ENCODE assay signal across 8 cellular contexts in the genomic region with DNA sequence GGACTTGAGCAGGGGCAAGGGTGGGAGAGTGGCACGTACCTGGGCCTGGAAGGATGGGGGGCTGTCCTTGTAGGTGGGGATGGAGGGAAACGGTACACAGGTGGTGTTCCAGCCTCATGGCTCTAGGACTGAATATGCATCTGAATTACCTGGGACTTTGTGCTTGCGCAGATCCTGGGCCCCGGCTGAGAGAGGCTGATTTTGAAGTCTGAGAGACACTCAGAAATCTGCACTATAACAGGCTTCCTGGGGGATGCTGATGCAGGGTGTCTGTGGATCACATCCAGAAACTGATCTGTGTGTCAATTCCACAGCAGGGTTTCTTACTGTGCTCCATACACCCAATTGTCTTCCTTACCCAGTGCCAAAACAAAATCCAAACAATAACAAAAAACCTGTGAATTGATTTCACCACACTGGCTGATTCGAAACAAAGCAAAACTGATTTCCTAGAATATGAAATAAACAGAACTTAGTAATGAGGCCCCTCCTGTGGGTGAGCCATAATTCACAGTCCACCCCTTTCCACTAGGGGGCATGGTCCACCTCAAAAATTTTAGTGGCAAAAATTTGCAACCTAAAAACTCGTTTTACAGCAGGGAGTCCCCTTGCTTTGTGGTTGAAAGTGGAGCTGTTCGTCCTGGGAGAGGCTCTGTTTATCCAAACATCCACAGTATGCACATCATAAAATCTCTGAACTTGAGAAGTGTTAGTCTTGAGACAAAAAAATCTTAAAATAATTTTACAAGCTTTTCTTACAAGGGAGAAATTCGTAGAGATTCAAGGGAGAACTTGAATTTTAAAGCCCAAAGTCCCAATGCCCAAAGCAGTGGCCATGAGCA. TPM values are rescaled to one million over a fixed set of nuclear protein-coding genes. Genes with fewer than 3 reads are reported as not detected.
DNase-seq lines count a peak whose midpoint lies in the region; ATAC-seq and TF ChIP-seq lines count a peak whose summit lies in the region.

No MANE protein-coding gene starts in this region.

- H3K9ac ChIP-seq in liver (ENCODE audit: low read depth in 1 of 2, low read length in 2 of 2) = no peak overlapping the region

- ATAC-seq in HG03457 (IDR thresholded peaks at IDR 0.05; ENCODE audit: unreplicated experiment) (no peak), HG02798 (IDR thresholded peaks at IDR 0.05; ENCODE audit: poor library complexity, unreplicated experiment) (no peak)

- peak; percentile 88 for TF ChIP-seq CTCF in liver (IDR thresholded peaks at IDR 0.05; ENCODE audit: low read depth, low read length, missing input control)

- no peaks in the 10 kb centered on the region for H3K27me3 ChIP-seq in liver (ENCODE audit: control insufficient read depth in 4 of 4, insufficient read depth in 4 of 4, low read length in 3 of 4)

- H3K27ac ChIP-seq in cingulate gyrus (ENCODE audit: low read depth, low read length) = peak overlapping the region; percentile 74
- no peak overlapping the region for H3K27ac ChIP-seq in liver (ENCODE audit: low read depth in 1 of 2, low read length in 2 of 2)

- peaks cover 0 to 2% (median 0%) of the 10 kb centered on the region in 4 donors for H3K4me1 ChIP-seq in liver (ENCODE audit: control insufficient read depth in 4 of 4, insufficient read depth in 4 of 4, low read length in 3 of 4)

- peak; percentile 93 to 96 for TF ChIP-seq RAD21 in liver (IDR thresholded peaks at IDR 0.05)

- H3K36me3 ChIP-seq in liver (ENCODE audit: control insufficient read depth in 4 of 4, insufficient read depth in 3 of 4, low read depth in 1 of 4, low read length in 3 of 4) = no peaks in the 10 kb centered on the region

- WGBS in liver = 61% methylated on average over 8 of the region's 8 CpGs

- H3K4me3 ChIP-seq in liver (ENCODE audit: low read depth in 1 of 3, low read length in 3 of 3) = no peak overlapping the region

- peak; percentile 71 for DNase-seq in EH (ENCODE audit: low read depth)
- DNase-seq in Kasumi-1 (lab: John Stamatoyannopoulos, UW) = peak; percentile 13 to 56
- peak; percentile 48 to 73 for DNase-seq in activated CD4-positive, alpha-beta T cell treated with anti-CD3 and anti-CD28 coated beads for 4 hours
- peak; percentile 51 for DNase-seq in stimulated activated CD8-positive, alpha-beta memory T cell treated with anti-CD3 and anti-CD28 coated beads, Interleukin-15, amount 100 ng/mL, for 1 hour (ENCODE audit: low read depth)

- no peaks in the 10 kb centered on the region for H3K9me3 ChIP-seq in liver (ENCODE audit: control insufficient read depth in 4 of 4, low read length in 3 of 4)

TF ChIP-seq in liver, 16 proteins besides CTCF, POLR2A, EP300 and RAD21:
- TF ChIP-seq TAF1 (conservative IDR thresholded peaks at IDR 0.05) = no peak
- no peak for TF ChIP-seq GABPA (IDR thresholded peaks at IDR 0.05 in 1 of 2, conservative IDR thresholded peaks at IDR 0.05 in 1 of 2)
- TF ChIP-seq FOXA2 (IDR thresholded peaks at IDR 0.05) = no peak
- TF ChIP-seq SP1 (IDR thresholded peaks at IDR 0.05) = peak; percentile 9
- TF ChIP-seq NR2F2 (IDR thresholded peaks at IDR 0.05) = no peak
- peak; percentile 17 to 60 for TF ChIP-seq HNF4A (conservative IDR thresholded peaks at IDR 0.05)
- TF ChIP-seq, protein P1, sequence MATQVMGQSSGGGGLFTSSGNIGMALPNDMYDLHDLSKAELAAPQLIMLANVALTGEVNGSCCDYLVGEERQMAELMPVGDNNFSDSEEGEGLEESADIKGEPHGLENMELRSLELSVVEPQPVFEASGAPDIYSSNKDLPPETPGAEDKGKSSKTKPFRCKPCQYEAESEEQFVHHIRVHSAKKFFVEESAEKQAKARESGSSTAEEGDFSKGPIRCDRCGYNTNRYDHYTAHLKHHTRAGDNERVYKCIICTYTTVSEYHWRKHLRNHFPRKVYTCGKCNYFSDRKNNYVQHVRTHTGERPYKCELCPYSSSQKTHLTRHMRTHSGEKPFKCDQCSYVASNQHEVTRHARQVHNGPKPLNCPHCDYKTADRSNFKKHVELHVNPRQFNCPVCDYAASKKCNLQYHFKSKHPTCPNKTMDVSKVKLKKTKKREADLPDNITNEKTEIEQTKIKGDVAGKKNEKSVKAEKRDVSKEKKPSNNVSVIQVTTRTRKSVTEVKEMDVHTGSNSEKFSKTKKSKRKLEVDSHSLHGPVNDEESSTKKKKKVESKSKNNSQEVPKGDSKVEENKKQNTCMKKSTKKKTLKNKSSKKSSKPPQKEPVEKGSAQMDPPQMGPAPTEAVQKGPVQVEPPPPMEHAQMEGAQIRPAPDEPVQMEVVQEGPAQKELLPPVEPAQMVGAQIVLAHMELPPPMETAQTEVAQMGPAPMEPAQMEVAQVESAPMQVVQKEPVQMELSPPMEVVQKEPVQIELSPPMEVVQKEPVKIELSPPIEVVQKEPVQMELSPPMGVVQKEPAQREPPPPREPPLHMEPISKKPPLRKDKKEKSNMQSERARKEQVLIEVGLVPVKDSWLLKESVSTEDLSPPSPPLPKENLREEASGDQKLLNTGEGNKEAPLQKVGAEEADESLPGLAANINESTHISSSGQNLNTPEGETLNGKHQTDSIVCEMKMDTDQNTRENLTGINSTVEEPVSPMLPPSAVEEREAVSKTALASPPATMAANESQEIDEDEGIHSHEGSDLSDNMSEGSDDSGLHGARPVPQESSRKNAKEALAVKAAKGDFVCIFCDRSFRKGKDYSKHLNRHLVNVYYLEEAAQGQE (IDR thresholded peaks at IDR 0.05) = no peak
- no peak for TF ChIP-seq FOXA1 (IDR thresholded peaks at IDR 0.05)
- TF ChIP-seq, protein P2, sequence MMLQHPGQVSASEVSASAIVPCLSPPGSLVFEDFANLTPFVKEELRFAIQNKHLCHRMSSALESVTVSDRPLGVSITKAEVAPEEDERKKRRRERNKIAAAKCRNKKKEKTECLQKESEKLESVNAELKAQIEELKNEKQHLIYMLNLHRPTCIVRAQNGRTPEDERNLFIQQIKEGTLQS (IDR thresholded peaks at IDR 0.05) = no peak
- TF ChIP-seq EGR1 (IDR thresholded peaks at IDR 0.05; ENCODE audit: low read depth in 2 of 2) = no peak
- TF ChIP-seq JUND (IDR thresholded peaks at IDR 0.05) = no peak
TF ChIP-seq in liver: peak in this region for 2.

RNA-seq across cellular contexts. Expression of a gene that starts 32.0 kb away (rescaled TPM):
- total RNA-seq in liver = 10 to 100 TPM; 15.9 to 24.3 TPM
- 10 to 100 TPM; 21.5 to 29.2 TPM for polyA plus RNA-seq in liver
